In the genomic region with DNA sequence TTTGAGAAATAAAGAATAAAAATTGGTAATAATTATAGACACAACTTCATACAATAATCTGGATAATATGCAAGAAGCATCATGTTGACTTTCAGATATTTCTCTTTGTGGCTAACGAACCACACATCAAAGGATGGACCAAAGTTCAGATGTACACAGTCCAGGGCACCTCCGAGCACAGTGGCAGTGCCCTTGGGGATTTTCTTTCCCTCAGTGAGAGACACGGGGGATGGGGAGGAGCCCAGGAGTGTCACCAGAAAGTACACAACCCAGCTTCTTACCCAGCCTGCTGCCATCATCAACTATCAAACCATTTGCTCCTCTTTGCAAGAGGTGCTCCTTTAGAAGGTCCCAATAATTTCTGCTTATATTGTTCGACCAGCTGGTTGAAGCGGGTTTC, we compare ENCODE assay signal across 1 cellular context.
A peak's percentile ranks its signal among the peaks of the same experiment; 100 is the strongest.
TF ChIP-seq lines count a peak whose summit lies in the region.

No MANE protein-coding gene starts in this region.

TF ChIP-seq in HepG2, 621 proteins besides CTCF, POLR2A, EP300 and RAD21 (continued from another document and continues in another):
- TF ChIP-seq KLF13 (CRISPR knock-in tag; IDR thresholded peaks at IDR 0.05) (no peak), CEBPB (IDR thresholded peaks at IDR 0.05; ENCODE audit: borderline replicate concordance, low read depth, low read length) (no peak), NCOA2 (CRISPR knock-in tag; IDR thresholded peaks at IDR 0.05) (peak; percentile 65; the same call in 1 of the 2 replicates), MTA1 (CRISPR knock-in tag; IDR thresholded peaks at IDR 0.05; ENCODE audit: borderline replicate concordance) (0 out of 2 replicates have a peak, but pooled peaks have one; percentile 67), SATB2 (CRISPR knock-in tag; IDR thresholded peaks at IDR 0.05) (no peak), BCL6 (CRISPR knock-in tag; IDR thresholded peaks at IDR 0.05) (peak; percentile 81), JUN (CRISPR knock-in tag; IDR thresholded peaks at IDR 0.05) (no peak), NFE2 (CRISPR knock-in tag; IDR thresholded peaks at IDR 0.05) (no peak), MEIS2 (CRISPR knock-in tag; IDR thresholded peaks at IDR 0.05) (no peak), MBD4 (IDR thresholded peaks at IDR 0.05; ENCODE audit: borderline replicate concordance, low read length) (no peak; the same call in 1 of the 2 replicates), TBX3 (IDR thresholded peaks at IDR 0.05; ENCODE audit: borderline replicate concordance) (peak; percentile 40; the same call in 1 of the 2 replicates), FOSL2 (CRISPR knock-in tag; IDR thresholded peaks at IDR 0.05) (peak; percentile 53; the same call in 1 of the 2 replicates), TBX2 (CRISPR knock-in tag; IDR thresholded peaks at IDR 0.05; ENCODE audit: borderline replicate concordance) (0 out of 2 replicates have a peak, but pooled peaks have one; percentile 34), KDM5A (IDR thresholded peaks at IDR 0.05; ENCODE audit: borderline replicate concordance, low read length) (no peak), ZNF263 (CRISPR knock-in tag; IDR thresholded peaks at IDR 0.05) (peak; percentile 87), ZNF792 (CRISPR knock-in tag; IDR thresholded peaks at IDR 0.05) (no peak), ZBTB42 (CRISPR knock-in tag; IDR thresholded peaks at IDR 0.05) (no peak), TSC22D2 (CRISPR knock-in tag; IDR thresholded peaks at IDR 0.05; ENCODE audit: borderline replicate concordance) (no peak), MTA3 (CRISPR knock-in tag; IDR thresholded peaks at IDR 0.05) (no peak), BHLHE40 (IDR thresholded peaks at IDR 0.05; ENCODE audit: low read length) (0 out of 2 replicates have a peak, but pooled peaks have one; percentile 10), U2AF1 (optimal IDR thresholded peaks at IDR 0.05; ENCODE audit: low read depth, low read length) (no peak), ISL2 (CRISPR knock-in tag; IDR thresholded peaks at IDR 0.05) (peak; percentile 38; the same call in 1 of the 2 replicates), PHB2 (IDR thresholded peaks at IDR 0.05; ENCODE audit: partially characterized antibody) (no peak), GTF2F1 (IDR thresholded peaks at IDR 0.05; ENCODE audit: low read length) (no peak), SOX13 (IDR thresholded peaks at IDR 0.05) (no peak), SOX13 (CRISPR knock-in tag; conservative IDR thresholded peaks at IDR 0.05 in 1 of 2, IDR thresholded peaks at IDR 0.05 in 1 of 2) (peak in 1 of 2 experiments; percentile 89; a peak in 2 of 4 replicates), ZSCAN22 (CRISPR knock-in tag; IDR thresholded peaks at IDR 0.05) (no peak), CC2D1A (CRISPR knock-in tag; IDR thresholded peaks at IDR 0.05) (no peak), ZNF101 (CRISPR knock-in tag; IDR thresholded peaks at IDR 0.05; ENCODE audit: borderline replicate concordance, low read depth) (no peak)
- TF ChIP-seq, protein P1, sequence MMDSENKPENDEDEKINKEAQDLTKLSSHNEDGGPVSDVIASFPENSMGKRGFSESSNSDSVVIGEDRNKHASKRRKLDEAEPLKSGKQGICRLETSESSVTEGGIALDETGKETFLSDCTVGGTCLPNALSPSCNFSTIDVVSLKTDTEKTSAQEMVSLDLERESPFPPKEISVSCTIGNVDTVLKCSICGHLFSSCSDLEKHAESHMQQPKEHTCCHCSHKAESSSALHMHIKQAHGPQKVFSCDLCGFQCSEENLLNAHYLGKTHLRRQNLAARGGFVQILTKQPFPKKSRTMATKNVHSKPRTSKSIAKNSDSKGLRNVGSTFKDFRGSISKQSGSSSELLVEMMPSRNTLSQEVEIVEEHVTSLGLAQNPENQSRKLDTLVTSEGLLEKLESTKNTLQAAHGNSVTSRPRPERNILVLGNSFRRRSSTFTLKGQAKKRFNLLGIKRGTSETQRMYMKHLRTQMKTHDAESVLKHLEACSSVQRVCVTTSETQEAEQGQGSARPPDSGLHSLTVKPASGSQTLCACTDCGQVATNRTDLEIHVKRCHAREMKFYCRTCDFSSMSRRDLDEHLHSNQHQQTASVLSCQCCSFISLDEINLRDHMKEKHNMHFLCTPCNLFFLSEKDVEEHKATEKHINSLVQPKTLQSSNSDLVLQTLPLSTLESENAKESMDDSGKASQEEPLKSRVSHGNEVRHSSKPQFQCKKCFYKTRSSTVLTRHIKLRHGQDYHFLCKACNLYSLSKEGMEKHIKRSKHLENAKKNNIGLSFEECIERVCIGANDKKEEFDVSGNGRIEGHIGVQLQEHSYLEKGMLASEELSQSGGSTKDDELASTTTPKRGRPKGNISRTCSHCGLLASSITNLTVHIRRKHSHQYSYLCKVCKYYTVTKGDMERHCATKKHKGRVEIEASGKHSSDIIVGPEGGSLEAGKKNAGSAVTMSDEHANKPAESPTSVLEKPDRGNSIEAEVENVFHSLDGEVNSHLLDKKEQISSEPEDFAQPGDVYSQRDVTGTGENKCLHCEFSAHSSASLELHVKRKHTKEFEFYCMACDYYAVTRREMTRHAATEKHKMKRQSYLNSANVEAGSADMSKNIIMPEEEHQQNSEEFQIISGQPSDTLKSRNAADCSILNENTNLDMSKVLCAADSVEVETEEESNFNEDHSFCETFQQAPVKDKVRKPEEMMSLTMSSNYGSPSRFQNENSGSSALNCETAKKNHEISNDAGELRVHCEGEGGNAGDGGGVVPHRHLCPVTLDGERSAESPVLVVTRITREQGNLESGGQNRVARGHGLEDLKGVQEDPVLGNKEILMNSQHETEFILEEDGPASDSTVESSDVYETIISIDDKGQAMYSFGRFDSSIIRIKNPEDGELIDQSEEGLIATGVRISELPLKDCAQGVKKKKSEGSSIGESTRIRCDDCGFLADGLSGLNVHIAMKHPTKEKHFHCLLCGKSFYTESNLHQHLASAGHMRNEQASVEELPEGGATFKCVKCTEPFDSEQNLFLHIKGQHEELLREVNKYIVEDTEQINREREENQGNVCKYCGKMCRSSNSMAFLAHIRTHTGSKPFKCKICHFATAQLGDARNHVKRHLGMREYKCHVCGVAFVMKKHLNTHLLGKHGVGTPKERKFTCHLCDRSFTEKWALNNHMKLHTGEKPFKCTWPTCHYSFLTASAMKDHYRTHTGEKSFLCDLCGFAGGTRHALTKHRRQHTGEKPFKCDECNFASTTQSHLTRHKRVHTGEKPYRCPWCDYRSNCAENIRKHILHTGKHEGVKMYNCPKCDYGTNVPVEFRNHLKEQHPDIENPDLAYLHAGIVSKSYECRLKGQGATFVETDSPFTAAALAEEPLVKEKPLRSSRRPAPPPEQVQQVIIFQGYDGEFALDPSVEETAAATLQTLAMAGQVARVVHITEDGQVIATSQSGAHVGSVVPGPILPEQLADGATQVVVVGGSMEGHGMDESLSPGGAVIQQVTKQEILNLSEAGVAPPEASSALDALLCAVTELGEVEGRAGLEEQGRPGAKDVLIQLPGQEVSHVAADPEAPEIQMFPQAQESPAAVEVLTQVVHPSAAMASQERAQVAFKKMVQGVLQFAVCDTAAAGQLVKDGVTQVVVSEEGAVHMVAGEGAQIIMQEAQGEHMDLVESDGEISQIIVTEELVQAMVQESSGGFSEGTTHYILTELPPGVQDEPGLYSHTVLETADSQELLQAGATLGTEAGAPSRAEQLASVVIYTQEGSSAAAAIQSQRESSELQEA (CRISPR knock-in tag; IDR thresholded peaks at IDR 0.05; ENCODE audit: not compliant biosample characterization), result no peak
- TF ChIP-seq, protein P2, sequence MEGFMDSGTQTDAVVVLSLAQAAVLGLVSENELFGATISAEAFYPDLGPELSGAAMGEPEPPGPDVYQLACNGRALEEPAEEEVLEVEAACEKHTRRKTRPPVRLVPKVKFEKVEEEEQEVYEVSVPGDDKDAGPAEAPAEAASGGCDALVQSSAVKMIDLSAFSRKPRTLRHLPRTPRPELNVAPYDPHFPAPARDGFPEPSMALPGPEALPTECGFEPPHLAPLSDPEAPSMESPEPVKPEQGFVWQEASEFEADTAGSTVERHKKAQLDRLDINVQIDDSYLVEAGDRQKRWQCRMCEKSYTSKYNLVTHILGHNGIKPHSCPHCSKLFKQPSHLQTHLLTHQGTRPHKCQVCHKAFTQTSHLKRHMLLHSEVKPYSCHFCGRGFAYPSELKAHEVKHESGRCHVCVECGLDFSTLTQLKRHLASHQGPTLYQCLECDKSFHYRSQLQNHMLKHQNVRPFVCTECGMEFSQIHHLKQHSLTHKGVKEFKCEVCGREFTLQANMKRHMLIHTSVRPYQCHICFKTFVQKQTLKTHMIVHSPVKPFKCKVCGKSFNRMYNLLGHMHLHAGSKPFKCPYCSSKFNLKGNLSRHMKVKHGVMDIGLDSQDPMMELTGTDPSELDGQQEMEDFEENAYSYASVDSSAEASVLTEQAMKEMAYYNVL (CRISPR knock-in tag; IDR thresholded peaks at IDR 0.05; ENCODE audit: borderline replicate concordance), result peak; percentile 62; the same call in 1 of the 2 replicates
- TF ChIP-seq, protein P3, sequence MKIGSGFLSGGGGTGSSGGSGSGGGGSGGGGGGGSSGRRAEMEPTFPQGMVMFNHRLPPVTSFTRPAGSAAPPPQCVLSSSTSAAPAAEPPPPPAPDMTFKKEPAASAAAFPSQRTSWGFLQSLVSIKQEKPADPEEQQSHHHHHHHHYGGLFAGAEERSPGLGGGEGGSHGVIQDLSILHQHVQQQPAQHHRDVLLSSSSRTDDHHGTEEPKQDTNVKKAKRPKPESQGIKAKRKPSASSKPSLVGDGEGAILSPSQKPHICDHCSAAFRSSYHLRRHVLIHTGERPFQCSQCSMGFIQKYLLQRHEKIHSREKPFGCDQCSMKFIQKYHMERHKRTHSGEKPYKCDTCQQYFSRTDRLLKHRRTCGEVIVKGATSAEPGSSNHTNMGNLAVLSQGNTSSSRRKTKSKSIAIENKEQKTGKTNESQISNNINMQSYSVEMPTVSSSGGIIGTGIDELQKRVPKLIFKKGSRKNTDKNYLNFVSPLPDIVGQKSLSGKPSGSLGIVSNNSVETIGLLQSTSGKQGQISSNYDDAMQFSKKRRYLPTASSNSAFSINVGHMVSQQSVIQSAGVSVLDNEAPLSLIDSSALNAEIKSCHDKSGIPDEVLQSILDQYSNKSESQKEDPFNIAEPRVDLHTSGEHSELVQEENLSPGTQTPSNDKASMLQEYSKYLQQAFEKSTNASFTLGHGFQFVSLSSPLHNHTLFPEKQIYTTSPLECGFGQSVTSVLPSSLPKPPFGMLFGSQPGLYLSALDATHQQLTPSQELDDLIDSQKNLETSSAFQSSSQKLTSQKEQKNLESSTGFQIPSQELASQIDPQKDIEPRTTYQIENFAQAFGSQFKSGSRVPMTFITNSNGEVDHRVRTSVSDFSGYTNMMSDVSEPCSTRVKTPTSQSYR (CRISPR knock-in tag; IDR thresholded peaks at IDR 0.05; ENCODE audit: borderline replicate concordance), result peak; percentile 82; the same call in 1 of the 2 replicates
- TF ChIP-seq, protein P4, sequence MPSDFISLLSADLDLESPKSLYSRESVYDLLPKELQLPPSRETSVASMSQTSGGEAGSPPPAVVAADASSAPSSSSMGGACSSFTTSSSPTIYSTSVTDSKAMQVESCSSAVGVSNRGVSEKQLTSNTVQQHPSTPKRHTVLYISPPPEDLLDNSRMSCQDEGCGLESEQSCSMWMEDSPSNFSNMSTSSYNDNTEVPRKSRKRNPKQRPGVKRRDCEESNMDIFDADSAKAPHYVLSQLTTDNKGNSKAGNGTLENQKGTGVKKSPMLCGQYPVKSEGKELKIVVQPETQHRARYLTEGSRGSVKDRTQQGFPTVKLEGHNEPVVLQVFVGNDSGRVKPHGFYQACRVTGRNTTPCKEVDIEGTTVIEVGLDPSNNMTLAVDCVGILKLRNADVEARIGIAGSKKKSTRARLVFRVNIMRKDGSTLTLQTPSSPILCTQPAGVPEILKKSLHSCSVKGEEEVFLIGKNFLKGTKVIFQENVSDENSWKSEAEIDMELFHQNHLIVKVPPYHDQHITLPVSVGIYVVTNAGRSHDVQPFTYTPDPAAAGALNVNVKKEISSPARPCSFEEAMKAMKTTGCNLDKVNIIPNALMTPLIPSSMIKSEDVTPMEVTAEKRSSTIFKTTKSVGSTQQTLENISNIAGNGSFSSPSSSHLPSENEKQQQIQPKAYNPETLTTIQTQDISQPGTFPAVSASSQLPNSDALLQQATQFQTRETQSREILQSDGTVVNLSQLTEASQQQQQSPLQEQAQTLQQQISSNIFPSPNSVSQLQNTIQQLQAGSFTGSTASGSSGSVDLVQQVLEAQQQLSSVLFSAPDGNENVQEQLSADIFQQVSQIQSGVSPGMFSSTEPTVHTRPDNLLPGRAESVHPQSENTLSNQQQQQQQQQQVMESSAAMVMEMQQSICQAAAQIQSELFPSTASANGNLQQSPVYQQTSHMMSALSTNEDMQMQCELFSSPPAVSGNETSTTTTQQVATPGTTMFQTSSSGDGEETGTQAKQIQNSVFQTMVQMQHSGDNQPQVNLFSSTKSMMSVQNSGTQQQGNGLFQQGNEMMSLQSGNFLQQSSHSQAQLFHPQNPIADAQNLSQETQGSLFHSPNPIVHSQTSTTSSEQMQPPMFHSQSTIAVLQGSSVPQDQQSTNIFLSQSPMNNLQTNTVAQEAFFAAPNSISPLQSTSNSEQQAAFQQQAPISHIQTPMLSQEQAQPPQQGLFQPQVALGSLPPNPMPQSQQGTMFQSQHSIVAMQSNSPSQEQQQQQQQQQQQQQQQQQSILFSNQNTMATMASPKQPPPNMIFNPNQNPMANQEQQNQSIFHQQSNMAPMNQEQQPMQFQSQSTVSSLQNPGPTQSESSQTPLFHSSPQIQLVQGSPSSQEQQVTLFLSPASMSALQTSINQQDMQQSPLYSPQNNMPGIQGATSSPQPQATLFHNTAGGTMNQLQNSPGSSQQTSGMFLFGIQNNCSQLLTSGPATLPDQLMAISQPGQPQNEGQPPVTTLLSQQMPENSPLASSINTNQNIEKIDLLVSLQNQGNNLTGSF (CRISPR knock-in tag; IDR thresholded peaks at IDR 0.05), result no peak
- TF ChIP-seq, protein P5, sequence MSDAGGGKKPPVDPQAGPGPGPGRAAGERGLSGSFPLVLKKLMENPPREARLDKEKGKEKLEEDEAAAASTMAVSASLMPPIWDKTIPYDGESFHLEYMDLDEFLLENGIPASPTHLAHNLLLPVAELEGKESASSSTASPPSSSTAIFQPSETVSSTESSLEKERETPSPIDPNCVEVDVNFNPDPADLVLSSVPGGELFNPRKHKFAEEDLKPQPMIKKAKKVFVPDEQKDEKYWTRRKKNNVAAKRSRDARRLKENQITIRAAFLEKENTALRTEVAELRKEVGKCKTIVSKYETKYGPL (CRISPR knock-in tag; IDR thresholded peaks at IDR 0.05), result no peak
- TF ChIP-seq, protein P6, sequence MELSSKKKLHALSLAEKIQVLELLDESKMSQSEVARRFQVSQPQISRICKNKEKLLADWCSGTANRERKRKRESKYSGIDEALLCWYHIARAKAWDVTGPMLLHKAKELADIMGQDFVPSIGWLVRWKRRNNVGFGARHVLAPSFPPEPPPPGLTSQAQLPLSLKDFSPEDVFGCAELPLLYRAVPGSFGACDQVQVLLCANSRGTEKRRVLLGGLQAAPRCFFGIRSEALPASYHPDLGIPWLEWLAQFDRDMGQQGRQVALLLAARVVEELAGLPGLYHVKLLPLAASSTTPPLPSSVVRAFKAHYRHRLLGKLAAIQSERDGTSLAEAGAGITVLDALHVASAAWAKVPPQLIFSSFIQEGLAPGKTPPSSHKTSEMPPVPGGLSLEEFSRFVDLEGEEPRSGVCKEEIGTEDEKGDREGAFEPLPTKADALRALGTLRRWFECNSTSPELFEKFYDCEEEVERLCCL (CRISPR knock-in tag; IDR thresholded peaks at IDR 0.05; ENCODE audit: borderline replicate concordance), result no peak
- TF ChIP-seq, protein P7, sequence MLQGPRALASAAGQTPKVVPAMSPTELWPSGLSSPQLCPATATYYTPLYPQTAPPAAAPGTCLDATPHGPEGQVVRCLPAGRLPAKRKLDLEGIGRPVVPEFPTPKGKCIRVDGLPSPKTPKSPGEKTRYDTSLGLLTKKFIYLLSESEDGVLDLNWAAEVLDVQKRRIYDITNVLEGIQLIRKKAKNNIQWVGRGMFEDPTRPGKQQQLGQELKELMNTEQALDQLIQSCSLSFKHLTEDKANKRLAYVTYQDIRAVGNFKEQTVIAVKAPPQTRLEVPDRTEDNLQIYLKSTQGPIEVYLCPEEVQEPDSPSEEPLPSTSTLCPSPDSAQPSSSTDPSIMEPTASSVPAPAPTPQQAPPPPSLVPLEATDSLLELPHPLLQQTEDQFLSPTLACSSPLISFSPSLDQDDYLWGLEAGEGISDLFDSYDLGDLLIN (CRISPR knock-in tag; IDR thresholded peaks at IDR 0.05; ENCODE audit: borderline replicate concordance), result no peak
